Comparison of ENCODE assay signal across 1 cellular context in the genomic region with DNA sequence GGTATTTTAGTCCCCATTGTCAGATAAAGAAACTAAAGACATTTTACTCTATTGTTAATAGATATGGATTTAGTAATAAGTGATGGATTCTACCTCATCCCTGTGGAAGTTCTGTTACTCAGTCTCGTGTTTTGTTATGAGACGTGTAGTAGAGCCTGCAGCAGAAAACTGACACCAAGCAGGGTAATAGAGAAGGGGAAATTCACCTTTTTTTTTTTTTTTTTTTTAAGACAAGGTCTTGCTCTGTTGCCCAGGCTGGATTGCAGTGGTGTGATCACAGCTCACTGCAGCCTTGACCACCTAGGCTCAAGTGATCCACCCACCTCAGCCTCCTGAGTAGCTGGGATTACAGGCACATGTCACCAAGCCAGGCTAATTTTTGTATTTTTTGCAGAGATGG.
TF ChIP-seq lines count a peak whose summit lies in the region.

No MANE protein-coding gene starts in this region.

TF ChIP-seq in GM12878, 131 proteins besides CTCF, POLR2A, EP300 and RAD21 (continued from another document):
- no peak for TF ChIP-seq TCF7 (IDR thresholded peaks at IDR 0.05; ENCODE audit: borderline replicate concordance)
- TF ChIP-seq ESRRA (IDR thresholded peaks at IDR 0.05; ENCODE audit: low read length) = no peak
- TF ChIP-seq KAT2A (conservative IDR thresholded peaks at IDR 0.05; ENCODE audit: control insufficient read depth, low read depth, low read length) = no peak
- TF ChIP-seq PAX8 (IDR thresholded peaks at IDR 0.05) = no peak
